Comparison of ENCODE assay signal across 15 cellular contexts in the genomic region with DNA sequence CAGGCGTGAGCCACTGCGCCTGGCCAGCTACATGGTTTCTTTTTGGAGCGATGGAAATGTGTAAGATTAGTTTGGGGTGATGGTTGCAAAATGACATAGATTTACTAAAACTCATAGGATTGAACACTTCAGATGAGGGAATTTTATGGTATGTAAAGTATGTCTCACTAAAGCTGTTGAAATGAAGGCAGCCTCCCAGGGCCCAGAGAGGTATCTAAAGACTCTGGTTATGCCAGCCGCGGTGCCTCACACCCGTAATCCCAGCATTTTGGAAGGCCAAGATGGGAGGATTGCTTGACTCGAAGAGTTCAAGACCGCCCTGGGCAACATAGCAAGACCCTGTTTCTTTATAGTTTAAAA.
A peak's percentile ranks its signal among the peaks of the same experiment; 100 is the strongest.
DNase-seq lines count a peak whose midpoint lies in the region; ATAC-seq and TF ChIP-seq lines count a peak whose summit lies in the region.
"Had no signal": no experiment of that assay in that cellular context is flagged by ENCODE, and none has a peak within 500 bp of the region (broad histone marks: within the 10 kb centered on the region; RNA-seq: fewer than 3 reads in every experiment).

No MANE protein-coding gene starts in this region.

- H2AFZ ChIP-seq in smooth muscle cell (ENCODE audit: low read depth), result no peak overlapping the region
- H2AFZ ChIP-seq: GM23338 had no signal

- H3K4me2 ChIP-seq in smooth muscle cell, result no peak overlapping the region
- H3K4me2 ChIP-seq: GM23338 had no signal

- H3K4me3 ChIP-seq in adipocyte (ENCODE audit: low read length) (no peak overlapping the region), smooth muscle cell (no peak overlapping the region)
- H3K4me3 ChIP-seq: GM23338, K562 had no signal

- no peak for TF ChIP-seq CTCF in smooth muscle cell (IDR thresholded peaks at IDR 0.05; ENCODE audit: borderline replicate concordance, insufficient read depth, poor library complexity, severe bottlenecking)

- H3K9me3 ChIP-seq in adipocyte (ENCODE audit: control insufficient read depth, low read length) (no peaks in the 10 kb centered on the region), smooth muscle cell (replicated peaks; ENCODE audit: low read depth) (no peaks in the 10 kb centered on the region)

- no peaks in the 10 kb centered on the region for H3K36me3 ChIP-seq in adipocyte (ENCODE audit: control insufficient read depth, insufficient read depth, low read length, severe bottlenecking)
- H3K36me3 ChIP-seq in smooth muscle cell (ENCODE audit: low read depth), result no peaks in the 10 kb centered on the region

- H3K9ac ChIP-seq in adipocyte (ENCODE audit: low read length) (no peak overlapping the region), smooth muscle cell (ENCODE audit: low read depth) (no peak overlapping the region)

- ATAC-seq in GM18519 (IDR thresholded peaks at IDR 0.05; ENCODE audit: low FRiP score, unreplicated experiment) (no peak), GM21423 (IDR thresholded peaks at IDR 0.05; ENCODE audit: unreplicated experiment) (no peak)
- ATAC-seq: GM23338, K562 had no signal

- H3K79me2 ChIP-seq in smooth muscle cell (ENCODE audit: low read depth), result no peaks in the 10 kb centered on the region

- 74% methylated on average over 8 of the region's 8 CpGs for WGBS in smooth muscle cell (ENCODE audit: low lambda C conversion rate)

- H4K20me1 ChIP-seq in smooth muscle cell (ENCODE audit: low read depth), result no peaks in the 10 kb centered on the region

- no peaks in the 10 kb centered on the region for H3K27me3 ChIP-seq in adipocyte (replicated peaks; ENCODE audit: control insufficient read depth, insufficient read depth, low read length)
- no peaks in the 10 kb centered on the region for H3K27me3 ChIP-seq in smooth muscle cell (ENCODE audit: low read depth)

- DNase-seq in EH (ENCODE audit: low read depth), result peak; percentile 66
- DNase-seq in adipocyte (ENCODE audit: low read depth), result peak; percentile 56
- peak; percentile 20 for DNase-seq in fibroblast of peridontal ligament (ENCODE audit: extremely low read depth)
- no peak for DNase-seq in smooth muscle cell (lab: John Stamatoyannopoulos, UW; ENCODE audit: unreplicated experiment)
- no peak for DNase-seq in effector CD8-positive, alpha-beta T cell (lab: John Stamatoyannopoulos, UW)
- DNase-seq: CD4-positive, alpha-beta T cell; MV-4-11; NCI-H2029; NCI-H748 treated with DMSO at 0.1 percent for 48 hours; OCI-M1; SIG-M5 had no signal

- peak overlapping the region; percentile 10 for H3K27ac ChIP-seq in smooth muscle cell (ENCODE audit: low read depth)

- H3K4me1 ChIP-seq in adipocyte (ENCODE audit: control insufficient read depth, insufficient read depth, low read length), result peaks cover 38% of the 10 kb centered on the region
- no peaks in the 10 kb centered on the region for H3K4me1 ChIP-seq in smooth muscle cell (ENCODE audit: low read depth)

- H3F3A ChIP-seq in smooth muscle cell (ENCODE audit: low read depth), result no peaks in the 10 kb centered on the region

Comparison
In these comparisons a context has a peak if more than half of its experiments do, and no peak if none do; other contexts are left out.
1. DNase-seq: peak in EH (single experiment), adipocyte (single experiment) and fibroblast of peridontal ligament (single experiment); none in smooth muscle cell (single experiment) and effector CD8-positive, alpha-beta T cell (single experiment).